ENCODE assay signal across 13 cellular contexts in the genomic region with DNA sequence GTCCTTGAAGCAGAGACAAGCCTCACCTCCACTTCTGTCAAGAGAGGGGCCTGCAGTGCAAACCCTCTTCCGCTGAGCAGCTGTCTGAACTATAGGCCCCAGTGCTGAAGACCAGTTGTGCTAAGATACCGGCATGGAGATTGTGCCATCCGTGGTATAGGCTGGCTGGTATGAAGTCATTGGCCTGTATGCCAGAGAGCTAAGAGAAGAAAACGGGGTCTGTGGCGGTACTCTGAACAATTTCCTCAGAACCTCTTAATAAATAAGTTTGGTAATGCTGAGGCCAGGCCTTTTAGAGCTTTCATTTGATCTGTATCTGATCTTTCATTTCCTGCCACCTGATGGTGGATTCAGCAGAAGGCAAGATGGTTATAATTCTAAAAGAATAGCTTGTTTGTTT.
DNase-seq lines count a peak whose midpoint lies in the region; ATAC-seq lines count a peak whose summit lies in the region.
"Had no signal": no experiment of that assay in that cellular context is flagged by ENCODE, and none has a peak within 500 bp of the region (broad histone marks: within the 10 kb centered on the region; RNA-seq: fewer than 3 reads in every experiment).

No MANE protein-coding gene starts in this region.

- peak overlapping the region; percentile 66 for H3K27ac Mint-ChIP-seq in activated naive CD4-positive, alpha-beta T cell treated with anti-CD3 and anti-CD28 coated beads, Interleukin-2, amount 50 U/mL, for 24 hours
- peak overlapping the region; percentile 83 for H3K27ac Mint-ChIP-seq in activated CD4-positive, alpha-beta memory T cell treated with anti-CD3 and anti-CD28 coated beads for 36 hours
- H3K27ac Mint-ChIP-seq in effector memory CD8-positive, alpha-beta T cell, result peak overlapping the region; percentile 87 to 88

- H3K4me1 Mint-ChIP-seq in activated naive CD4-positive, alpha-beta T cell treated with anti-CD3 and anti-CD28 coated beads, Interleukin-2, amount 50 U/mL, for 24 hours, result peaks cover 10% of the 10 kb centered on the region
- H3K4me1 Mint-ChIP-seq in activated CD4-positive, alpha-beta memory T cell treated with anti-CD3 and anti-CD28 coated beads for 36 hours (ENCODE audit: low read depth), result peaks cover 11% of the 10 kb centered on the region
- peaks cover 10 to 12% of the 10 kb centered on the region in 2 donors for H3K4me1 Mint-ChIP-seq in effector memory CD8-positive, alpha-beta T cell (ENCODE audit: low read depth in 2 of 2)

- ATAC-seq in effector memory CD8-positive, alpha-beta T cell (replicated peaks), result peak; percentile 64
- ATAC-seq in HG02938 (IDR thresholded peaks at IDR 0.05; ENCODE audit: unreplicated experiment), result no peak
- ATAC-seq: left cardiac atrium; right cardiac atrium; stimulated activated naive CD8-positive, alpha-beta T cell treated with anti-CD3 and anti-CD28 coated beads, Interleukin-15, amount 100 ng/mL, for 72 hours had no signal

- POLR2A ChIA-PET in activated CD4-positive, alpha-beta memory T cell treated with anti-CD3 and anti-CD28 coated beads for 36 hours (lab: Charles Lee), result interaction anchor here (1.6 kb wide), 1 partner anchor 98 kb away, joined by 3 read pairs; no protein-coding TSS in a partner anchor

- H3K9me3 Mint-ChIP-seq in activated naive CD4-positive, alpha-beta T cell treated with anti-CD3 and anti-CD28 coated beads, Interleukin-2, amount 50 U/mL, for 24 hours, result no peaks in the 10 kb centered on the region
- H3K9me3 Mint-ChIP-seq in activated CD4-positive, alpha-beta memory T cell treated with anti-CD3 and anti-CD28 coated beads for 36 hours, result no peaks in the 10 kb centered on the region
- no peaks in the 10 kb centered on the region for H3K9me3 Mint-ChIP-seq in effector memory CD8-positive, alpha-beta T cell
- H3K9me3 Mint-ChIP-seq: stimulated activated naive CD8-positive, alpha-beta T cell treated with anti-CD3 and anti-CD28 coated beads, Interleukin-15, amount 100 ng/mL, for 72 hours had no signal

- no peak for DNase-seq in activated naive CD4-positive, alpha-beta T cell treated with anti-CD3 and anti-CD28 coated beads, Interleukin-2, amount 50 U/mL, for 16 hours
- no peak for DNase-seq in activated CD4-positive, alpha-beta memory T cell treated with anti-CD3 and anti-CD28 coated beads for 36 hours
- no peak for DNase-seq in effector memory CD8-positive, alpha-beta T cell
- DNase-seq in COLO668 (lab: John Stamatoyannopoulos, UW; ENCODE audit: unreplicated experiment), result no peak
- no peak for DNase-seq in NCI-H1417 treated with DMSO at 0.1 percent for 48 hours (lab: John Stamatoyannopoulos, UW)
- no peak for DNase-seq in cerebellar nuclear complex (lab: John Stamatoyannopoulos, UW)
- DNase-seq: COR-L47; left cardiac atrium; right cardiac atrium; stimulated activated naive CD8-positive, alpha-beta T cell treated with anti-CD3 and anti-CD28 coated beads, Interleukin-15, amount 100 ng/mL, for 72 hours; uterus had no signal

- CTCF ChIA-PET in activated CD4-positive, alpha-beta memory T cell treated with anti-CD3 and anti-CD28 coated beads for 36 hours (lab: Charles Lee), result interaction anchor here (0.8 to 3.2 kb wide), 37 partner anchors 10 to 445 kb away, joined by 3 to 47 read pairs (median 5); no protein-coding TSS in a partner anchor

- intact Hi-C loops in activated CD4-positive, alpha-beta memory T cell treated with anti-CD3 and anti-CD28 coated beads for 36 hours (cut with micrococcal nuclease), result no loop called here

- no peaks in the 10 kb centered on the region for H3K27me3 Mint-ChIP-seq in activated naive CD4-positive, alpha-beta T cell treated with anti-CD3 and anti-CD28 coated beads, Interleukin-2, amount 50 U/mL, for 24 hours
- no peaks in the 10 kb centered on the region for H3K27me3 Mint-ChIP-seq in activated CD4-positive, alpha-beta memory T cell treated with anti-CD3 and anti-CD28 coated beads for 36 hours
- no peaks in the 10 kb centered on the region for H3K27me3 Mint-ChIP-seq in effector memory CD8-positive, alpha-beta T cell
- H3K27me3 Mint-ChIP-seq: stimulated activated naive CD8-positive, alpha-beta T cell treated with anti-CD3 and anti-CD28 coated beads, Interleukin-15, amount 100 ng/mL, for 72 hours had no signal

- H3K4me3 Mint-ChIP-seq in activated naive CD4-positive, alpha-beta T cell treated with anti-CD3 and anti-CD28 coated beads, Interleukin-2, amount 50 U/mL, for 24 hours, result no peak overlapping the region
- no peak overlapping the region for H3K4me3 Mint-ChIP-seq in activated CD4-positive, alpha-beta memory T cell treated with anti-CD3 and anti-CD28 coated beads for 36 hours
- peak overlapping the region; percentile 1 to 11 for H3K4me3 Mint-ChIP-seq in effector memory CD8-positive, alpha-beta T cell
- H3K4me3 Mint-ChIP-seq: stimulated activated naive CD8-positive, alpha-beta T cell treated with anti-CD3 and anti-CD28 coated beads, Interleukin-15, amount 100 ng/mL, for 72 hours had no signal

- H3K36me3 Mint-ChIP-seq in activated naive CD4-positive, alpha-beta T cell treated with anti-CD3 and anti-CD28 coated beads, Interleukin-2, amount 50 U/mL, for 24 hours, result peaks cover 25% of the 10 kb centered on the region
- peaks cover 48% of the 10 kb centered on the region for H3K36me3 Mint-ChIP-seq in activated CD4-positive, alpha-beta memory T cell treated with anti-CD3 and anti-CD28 coated beads for 36 hours
- peaks cover 40% of the 10 kb centered on the region for H3K36me3 Mint-ChIP-seq in effector memory CD8-positive, alpha-beta T cell (ENCODE audit: insufficient read depth)

Comparison
In these comparisons a context has a peak if more than half of its experiments do, and no peak if none do; other contexts are left out.
1. H3K4me3 Mint-ChIP-seq: peak in effector memory CD8-positive, alpha-beta T cell (2 of 2); none in activated naive CD4-positive, alpha-beta T cell treated with anti-CD3 and anti-CD28 coated beads, Interleukin-2, amount 50 U/mL, for 24 hours (single experiment) and activated CD4-positive, alpha-beta memory T cell treated with anti-CD3 and anti-CD28 coated beads for 36 hours (single experiment).
2. Peak in every context shown above with its lines, with median percentiles within 50 percentile points of each other: H3K27ac Mint-ChIP-seq.